In genomic region chr7:104252409-104253134, GRCh38 we compare ENCODE assay signal across 15 cellular contexts. TPM values are rescaled to one million over a fixed set of nuclear protein-coding genes. Genes with fewer than 3 reads are reported as not detected.
DNase-seq lines count a peak whose midpoint lies in the region; ATAC-seq and TF ChIP-seq lines count a peak whose summit lies in the region.
"Had no signal": no experiment of that assay in that cellular context is flagged by ENCODE, and none has a peak within 500 bp of the region (broad histone marks: within the 10 kb centered on the region; RNA-seq: fewer than 3 reads in every experiment).

No MANE protein-coding gene starts in this region.

- H3K9ac ChIP-seq in adipocyte (ENCODE audit: low read length) = no peak overlapping the region

- intact Hi-C loops in left lung (cut with DNase I) = no loop called here

- H3K36me3 ChIP-seq in adipocyte (ENCODE audit: control insufficient read depth, insufficient read depth, low read length, severe bottlenecking) = no peaks in the 10 kb centered on the region
- no peaks in the 10 kb centered on the region for H3K36me3 ChIP-seq in left lung

- ATAC-seq in left lung = peak; percentile 67
- ATAC-seq: stimulated activated naive B cell treated with anti-CD40 and anti-IgM and Interleukin-4, amounts not matched to agents 10 μg/mL and 1 μg/mL and 100 μg/mL, for 72 hours had no signal

- H3K9me3 ChIP-seq in adipocyte (ENCODE audit: control insufficient read depth, low read length) (no peaks in the 10 kb centered on the region), left lung (no peaks in the 10 kb centered on the region)

- H3K4me3 ChIP-seq in Jurkat, Clone E6-1 (ENCODE audit: low read length) = no peak overlapping the region
- H3K4me3 ChIP-seq in adipocyte (ENCODE audit: low read length) (no peak overlapping the region), left lung (no peak overlapping the region)

- no peak overlapping the region for H3K27ac ChIP-seq in left lung

- H3K4me1 ChIP-seq in adipocyte (ENCODE audit: control insufficient read depth, insufficient read depth, low read length) (no peaks in the 10 kb centered on the region), left lung (no peaks in the 10 kb centered on the region)

- H3K27me3 ChIP-seq in adipocyte (replicated peaks; ENCODE audit: control insufficient read depth, insufficient read depth, low read length) (peaks cover 39% of the 10 kb centered on the region), left lung (no peaks in the 10 kb centered on the region)

- no peak for TF ChIP-seq CTCF in left lung (IDR thresholded peaks at IDR 0.05)

- DNase-seq in EH (ENCODE audit: low read depth) (peak; percentile 21), adipocyte (ENCODE audit: low read depth) (peak; percentile 4), left lung (no peak), hepatic stellate cell (ENCODE audit: low spot score) (no peak), NCI-H526 treated with DMSO at 0.1 percent for 48 hours (lab: John Stamatoyannopoulos, UW) (no peak)
- peak; percentile 7 for DNase-seq in Jurkat, Clone E6-1 (ENCODE audit: low read depth, low spot score)
- DNase-seq in stimulated activated CD4-positive, alpha-beta T cell treated with anti-CD3 and anti-CD28 coated beads, Interleukin-4, amount 100 ng/mL, for 1 hour = no peak
- no peak for DNase-seq in stimulated activated CD4-positive, alpha-beta T cell treated with anti-CD3 and anti-CD28 coated beads, Interleukin-15, amount 100 ng/mL, for 24 hours
- DNase-seq: activated CD4-positive, alpha-beta T cell treated with anti-CD3 and anti-CD28 coated beads, Interleukin-2, amount 10 ng/mL, durations not matched to agents 7 days and 5 days; activated naive CD4-positive, alpha-beta T cell treated with anti-CD3 and anti-CD28 coated beads, Interleukin-2, amount 10 ng/mL, durations not matched to agents 7 days and 5 days; DMS79; GOT3; naive B cell; SHP77; stimulated activated naive B cell treated with anti-CD40 and anti-IgM and Interleukin-4, amounts not matched to agents 10 μg/mL and 1 μg/mL and 100 μg/mL, for 72 hours had no signal

RNA-seq across cellular contexts. Expression of gene ORC5, which starts 44.8 kb away (rescaled TPM):
- 21.9 TPM for polyA plus RNA-seq in Jurkat, Clone E6-1 (2012; ENCODE audit: insufficient read depth, insufficient read length)
- total RNA-seq in left lung = 10 to 100 TPM; 14.4 to 19.2 TPM

Comparison
In these comparisons a context has a peak if more than half of its experiments do, and no peak if none do; other contexts are left out.
1. DNase-seq: peak in EH (single experiment), Jurkat, Clone E6-1 (single experiment) and adipocyte (single experiment); none in left lung (0 of 2), stimulated activated CD4-positive, alpha-beta T cell treated with anti-CD3 and anti-CD28 coated beads, Interleukin-4, amount 100 ng/mL, for 1 hour (single experiment), stimulated activated CD4-positive, alpha-beta T cell treated with anti-CD3 and anti-CD28 coated beads, Interleukin-15, amount 100 ng/mL, for 24 hours (single experiment), hepatic stellate cell (single experiment) and NCI-H526 treated with DMSO at 0.1 percent for 48 hours (single experiment).